ENCODE assay signal across 1 cellular context in the genomic region with DNA sequence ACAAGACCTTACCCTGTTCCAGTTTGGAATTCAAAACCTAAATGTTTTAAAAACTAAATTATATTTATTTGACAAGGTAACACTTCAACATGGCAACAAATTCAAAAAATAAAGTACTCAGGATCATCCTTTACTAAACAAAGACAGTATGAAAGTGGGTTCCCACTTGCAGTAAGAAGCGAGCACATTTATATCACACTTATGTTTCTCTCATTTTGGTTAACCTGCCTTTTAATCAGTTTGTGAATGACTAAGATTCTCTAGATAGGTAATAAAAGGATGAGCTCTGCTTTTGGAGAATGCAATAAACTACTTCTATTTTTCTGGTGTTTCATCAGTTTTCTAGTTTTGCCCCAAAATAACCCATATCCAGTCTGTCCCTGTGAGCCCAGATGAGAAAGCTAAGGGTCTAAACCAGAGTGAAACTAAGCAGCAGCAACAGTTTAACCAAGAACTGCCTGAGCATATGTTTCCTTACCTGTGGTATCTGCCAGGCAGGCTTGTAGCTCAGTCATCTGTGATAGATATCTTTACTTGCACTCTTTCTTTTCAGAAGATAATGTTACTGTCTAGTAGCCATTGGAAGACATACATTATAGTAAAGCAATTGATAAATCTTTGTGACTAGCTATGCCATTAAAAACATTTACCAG.
TF ChIP-seq lines count a peak whose summit lies in the region.

No MANE protein-coding gene starts in this region.

TF ChIP-seq in A549, 52 proteins besides CTCF, POLR2A, EP300 and RAD21 (continued from another document):
- TF ChIP-seq, protein P1, sequence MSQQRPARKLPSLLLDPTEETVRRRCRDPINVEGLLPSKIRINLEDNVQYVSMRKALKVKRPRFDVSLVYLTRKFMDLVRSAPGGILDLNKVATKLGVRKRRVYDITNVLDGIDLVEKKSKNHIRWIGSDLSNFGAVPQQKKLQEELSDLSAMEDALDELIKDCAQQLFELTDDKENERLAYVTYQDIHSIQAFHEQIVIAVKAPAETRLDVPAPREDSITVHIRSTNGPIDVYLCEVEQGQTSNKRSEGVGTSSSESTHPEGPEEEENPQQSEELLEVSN (IDR thresholded peaks at IDR 0.05; ENCODE audit: borderline replicate concordance, low read depth), result no peak
- TF ChIP-seq JUN (IDR thresholded peaks at IDR 0.05), result no peak
- TF ChIP-seq KDM5A (IDR thresholded peaks at IDR 0.05), result no peak
- no peak for TF ChIP-seq SMC3 (IDR thresholded peaks at IDR 0.05)
- TF ChIP-seq MAZ (IDR thresholded peaks at IDR 0.05; ENCODE audit: borderline replicate concordance, low read depth, low read length), result no peak
- no peak for TF ChIP-seq CBX8 (IDR thresholded peaks at IDR 0.05)
- TF ChIP-seq, protein P2, sequence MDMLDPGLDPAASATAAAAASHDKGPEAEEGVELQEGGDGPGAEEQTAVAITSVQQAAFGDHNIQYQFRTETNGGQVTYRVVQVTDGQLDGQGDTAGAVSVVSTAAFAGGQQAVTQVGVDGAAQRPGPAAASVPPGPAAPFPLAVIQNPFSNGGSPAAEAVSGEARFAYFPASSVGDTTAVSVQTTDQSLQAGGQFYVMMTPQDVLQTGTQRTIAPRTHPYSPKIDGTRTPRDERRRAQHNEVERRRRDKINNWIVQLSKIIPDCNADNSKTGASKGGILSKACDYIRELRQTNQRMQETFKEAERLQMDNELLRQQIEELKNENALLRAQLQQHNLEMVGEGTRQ (IDR thresholded peaks at IDR 0.05), result no peak
- TF ChIP-seq RARB (CRISPR knock-in tag; IDR thresholded peaks at IDR 0.05), result no peak
- no peak for TF ChIP-seq CHD2 (IDR thresholded peaks at IDR 0.05; ENCODE audit: low read length, partially characterized antibody)
- TF ChIP-seq PHF8 (IDR thresholded peaks at IDR 0.05; ENCODE audit: borderline replicate concordance, low read depth), result no peak
- no peak for TF ChIP-seq HDAC2 (IDR thresholded peaks at IDR 0.05)
- no peak for TF ChIP-seq ZNF302 (CRISPR knock-in tag; IDR thresholded peaks at IDR 0.05)
- TF ChIP-seq, protein P3, sequence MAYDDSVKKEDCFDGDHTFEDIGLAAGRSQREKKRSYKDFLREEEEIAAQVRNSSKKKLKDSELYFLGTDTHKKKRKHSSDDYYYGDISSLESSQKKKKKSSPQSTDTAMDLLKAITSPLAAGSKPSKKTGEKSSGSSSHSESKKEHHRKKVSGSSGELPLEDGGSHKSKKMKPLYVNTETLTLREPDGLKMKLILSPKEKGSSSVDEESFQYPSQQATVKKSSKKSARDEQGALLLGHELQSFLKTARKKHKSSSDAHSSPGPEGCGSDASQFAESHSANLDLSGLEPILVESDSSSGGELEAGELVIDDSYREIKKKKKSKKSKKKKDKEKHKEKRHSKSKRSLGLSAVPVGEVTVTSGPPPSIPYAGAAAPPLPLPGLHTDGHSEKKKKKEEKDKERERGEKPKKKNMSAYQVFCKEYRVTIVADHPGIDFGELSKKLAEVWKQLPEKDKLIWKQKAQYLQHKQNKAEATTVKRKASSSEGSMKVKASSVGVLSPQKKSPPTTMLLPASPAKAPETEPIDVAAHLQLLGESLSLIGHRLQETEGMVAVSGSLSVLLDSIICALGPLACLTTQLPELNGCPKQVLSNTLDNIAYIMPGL (CRISPR knock-in tag; IDR thresholded peaks at IDR 0.05; ENCODE audit: borderline replicate concordance), result no peak
- TF ChIP-seq ZC3H11A (IDR thresholded peaks at IDR 0.05), result no peak
